2 cellular contexts compared by ENCODE assay signal in genomic region chr9:27572918-27573698, GRCh38.
TF ChIP-seq lines count a peak whose summit lies in the region.

C9orf72 (minus strand) TSS chr9:27573481; CDS start chr9:27567120, 6,361 bp downstream.

TF ChIP-seq in IMR-90, 13 proteins besides CTCF, POLR2A, EP300 and RAD21:
- TF ChIP-seq CEBPB (IDR thresholded peaks at IDR 0.05; ENCODE audit: low read depth, low read length) (no peak), MXI1 (IDR thresholded peaks at IDR 0.05; ENCODE audit: borderline replicate concordance, low read depth, low read length) (peak; percentile 46; the same call in 1 of the 2 replicates), CHD1 (IDR thresholded peaks at IDR 0.05; ENCODE audit: low read depth, low read length) (0 out of 2 replicates have a peak, but pooled peaks have one; percentile 31), FOS (IDR thresholded peaks at IDR 0.05; ENCODE audit: low read depth, low read length) (no peak)

TF ChIP-seq in GM12878, 131 proteins besides CTCF, POLR2A, EP300 and RAD21:
- TF ChIP-seq TAF1 (IDR thresholded peaks at IDR 0.05; ENCODE audit: borderline replicate concordance, low read depth, low read length) (0 out of 2 replicates have a peak, but pooled peaks have one; percentile 35), EGR1 (IDR thresholded peaks at IDR 0.05; ENCODE audit: borderline replicate concordance in 1 of 2, low read depth in 2 of 2, low read length in 2 of 2) (peak in 1 of 2 experiments; percentile 97; a peak in 2 of 3 replicates), DPF2 (IDR thresholded peaks at IDR 0.05) (peak; percentile 76), STAT3 (IDR thresholded peaks at IDR 0.05; ENCODE audit: low read depth, low read length) (no peak), GATAD2B (conservative IDR thresholded peaks at IDR 0.05; ENCODE audit: low read depth) (peak; percentile 82), PBX3 (IDR thresholded peaks at IDR 0.05; ENCODE audit: insufficient replicate concordance, low read depth, low read length) (no peak), RB1 (IDR thresholded peaks at IDR 0.05; ENCODE audit: borderline replicate concordance) (0 out of 2 replicates have a peak, but pooled peaks have one; percentile 63), BCL11A (IDR thresholded peaks at IDR 0.05; ENCODE audit: low read depth, low read length) (0 out of 2 replicates have a peak, but pooled peaks have one; percentile 21), TCF12 (IDR thresholded peaks at IDR 0.05; ENCODE audit: low read depth, low read length) (peak; percentile 45; the same call in 1 of the 2 replicates), LARP7 (IDR thresholded peaks at IDR 0.05) (peak; percentile 38; the same call in 1 of the 2 replicates), KAT2A (conservative IDR thresholded peaks at IDR 0.05; ENCODE audit: control insufficient read depth, low read depth, low read length) (no peak), ESRRA (IDR thresholded peaks at IDR 0.05; ENCODE audit: low read length) (no peak), ETV6 (conservative IDR thresholded peaks at IDR 0.05 in 1 of 2, IDR thresholded peaks at IDR 0.05 in 1 of 2; ENCODE audit: borderline replicate concordance in 1 of 2, low read depth in 1 of 2) (0 out of 4 replicates have a peak, but pooled peaks of 1 of the 2 experiments have one; percentile 10), TBL1XR1 (IDR thresholded peaks at IDR 0.05; ENCODE audit: low read depth, low read length) (no peak), ZNF687 (IDR thresholded peaks at IDR 0.05) (0 out of 2 replicates have a peak, but pooled peaks have one; percentile 39), BHLHE40 (IDR thresholded peaks at IDR 0.05; ENCODE audit: borderline replicate concordance in 1 of 2, low read depth in 2 of 2, low read length in 1 of 2) (no peak), ASH2L (IDR thresholded peaks at IDR 0.05; ENCODE audit: borderline replicate concordance, low read depth) (no peak), SUZ12 (IDR thresholded peaks at IDR 0.05; ENCODE audit: unreplicated experiment) (no peak), MYC (IDR thresholded peaks at IDR 0.05; ENCODE audit: insufficient read depth, insufficient read length, insufficient replicate concordance, low read length, severe bottlenecking) (no peak), SPI1 (IDR thresholded peaks at IDR 0.05; ENCODE audit: borderline replicate concordance, insufficient read depth, low read depth, low read length) (no peak), EED (IDR thresholded peaks at IDR 0.05; ENCODE audit: low read depth) (peak; percentile 26; the same call in 1 of the 2 replicates), MLLT1 (IDR thresholded peaks at IDR 0.05) (0 out of 2 replicates have a peak, but pooled peaks have one; percentile 16), NR2F1 (conservative IDR thresholded peaks at IDR 0.05) (no peak), POLR2AphosphoS5 (IDR thresholded peaks at IDR 0.05; ENCODE audit: low read length) (peak; percentile 3; the same call in 1 of the 2 replicates), NKRF (conservative IDR thresholded peaks at IDR 0.05) (peak; percentile 58; the same call in 1 of the 2 replicates), IKZF1 (conservative IDR thresholded peaks at IDR 0.05) (peak; percentile 79), IKZF2 (IDR thresholded peaks at IDR 0.05) (peak in 1 of 2 experiments; percentile 34; a peak in 1 of 4 replicates), RUNX3 (IDR thresholded peaks at IDR 0.05; ENCODE audit: low read length) (peak; percentile 66), PAX5 (IDR thresholded peaks at IDR 0.05; ENCODE audit: borderline replicate concordance, low read depth, low read length) (0 out of 2 replicates have a peak, but pooled peaks have one; percentile 22), ZNF207 (IDR thresholded peaks at IDR 0.05; ENCODE audit: borderline replicate concordance) (peak; percentile 21; the same call in 1 of the 2 replicates), CBX5 (IDR thresholded peaks at IDR 0.05; ENCODE audit: low read depth) (no peak; the same call in 1 of the 2 replicates), SREBF1 (IDR thresholded peaks at IDR 0.05; ENCODE audit: low read length) (no peak)
- TF ChIP-seq, protein P1, sequence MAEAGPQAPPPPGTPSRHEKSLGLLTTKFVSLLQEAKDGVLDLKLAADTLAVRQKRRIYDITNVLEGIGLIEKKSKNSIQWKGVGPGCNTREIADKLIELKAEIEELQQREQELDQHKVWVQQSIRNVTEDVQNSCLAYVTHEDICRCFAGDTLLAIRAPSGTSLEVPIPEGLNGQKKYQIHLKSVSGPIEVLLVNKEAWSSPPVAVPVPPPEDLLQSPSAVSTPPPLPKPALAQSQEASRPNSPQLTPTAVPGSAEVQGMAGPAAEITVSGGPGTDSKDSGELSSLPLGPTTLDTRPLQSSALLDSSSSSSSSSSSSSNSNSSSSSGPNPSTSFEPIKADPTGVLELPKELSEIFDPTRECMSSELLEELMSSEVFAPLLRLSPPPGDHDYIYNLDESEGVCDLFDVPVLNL (IDR thresholded peaks at IDR 0.05; ENCODE audit: low read depth, low read length), result no peak
- TF ChIP-seq, protein P2, sequence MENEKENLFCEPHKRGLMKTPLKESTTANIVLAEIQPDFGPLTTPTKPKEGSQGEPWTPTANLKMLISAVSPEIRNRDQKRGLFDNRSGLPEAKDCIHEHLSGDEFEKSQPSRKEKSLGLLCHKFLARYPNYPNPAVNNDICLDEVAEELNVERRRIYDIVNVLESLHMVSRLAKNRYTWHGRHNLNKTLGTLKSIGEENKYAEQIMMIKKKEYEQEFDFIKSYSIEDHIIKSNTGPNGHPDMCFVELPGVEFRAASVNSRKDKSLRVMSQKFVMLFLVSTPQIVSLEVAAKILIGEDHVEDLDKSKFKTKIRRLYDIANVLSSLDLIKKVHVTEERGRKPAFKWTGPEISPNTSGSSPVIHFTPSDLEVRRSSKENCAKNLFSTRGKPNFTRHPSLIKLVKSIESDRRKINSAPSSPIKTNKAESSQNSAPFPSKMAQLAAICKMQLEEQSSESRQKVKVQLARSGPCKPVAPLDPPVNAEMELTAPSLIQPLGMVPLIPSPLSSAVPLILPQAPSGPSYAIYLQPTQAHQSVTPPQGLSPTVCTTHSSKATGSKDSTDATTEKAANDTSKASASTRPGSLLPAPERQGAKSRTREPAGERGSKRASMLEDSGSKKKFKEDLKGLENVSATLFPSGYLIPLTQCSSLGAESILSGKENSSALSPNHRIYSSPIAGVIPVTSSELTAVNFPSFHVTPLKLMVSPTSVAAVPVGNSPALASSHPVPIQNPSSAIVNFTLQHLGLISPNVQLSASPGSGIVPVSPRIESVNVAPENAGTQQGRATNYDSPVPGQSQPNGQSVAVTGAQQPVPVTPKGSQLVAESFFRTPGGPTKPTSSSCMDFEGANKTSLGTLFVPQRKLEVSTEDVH (IDR thresholded peaks at IDR 0.05; ENCODE audit: low read depth, partially characterized antibody), result no peak
- TF ChIP-seq, protein P3, sequence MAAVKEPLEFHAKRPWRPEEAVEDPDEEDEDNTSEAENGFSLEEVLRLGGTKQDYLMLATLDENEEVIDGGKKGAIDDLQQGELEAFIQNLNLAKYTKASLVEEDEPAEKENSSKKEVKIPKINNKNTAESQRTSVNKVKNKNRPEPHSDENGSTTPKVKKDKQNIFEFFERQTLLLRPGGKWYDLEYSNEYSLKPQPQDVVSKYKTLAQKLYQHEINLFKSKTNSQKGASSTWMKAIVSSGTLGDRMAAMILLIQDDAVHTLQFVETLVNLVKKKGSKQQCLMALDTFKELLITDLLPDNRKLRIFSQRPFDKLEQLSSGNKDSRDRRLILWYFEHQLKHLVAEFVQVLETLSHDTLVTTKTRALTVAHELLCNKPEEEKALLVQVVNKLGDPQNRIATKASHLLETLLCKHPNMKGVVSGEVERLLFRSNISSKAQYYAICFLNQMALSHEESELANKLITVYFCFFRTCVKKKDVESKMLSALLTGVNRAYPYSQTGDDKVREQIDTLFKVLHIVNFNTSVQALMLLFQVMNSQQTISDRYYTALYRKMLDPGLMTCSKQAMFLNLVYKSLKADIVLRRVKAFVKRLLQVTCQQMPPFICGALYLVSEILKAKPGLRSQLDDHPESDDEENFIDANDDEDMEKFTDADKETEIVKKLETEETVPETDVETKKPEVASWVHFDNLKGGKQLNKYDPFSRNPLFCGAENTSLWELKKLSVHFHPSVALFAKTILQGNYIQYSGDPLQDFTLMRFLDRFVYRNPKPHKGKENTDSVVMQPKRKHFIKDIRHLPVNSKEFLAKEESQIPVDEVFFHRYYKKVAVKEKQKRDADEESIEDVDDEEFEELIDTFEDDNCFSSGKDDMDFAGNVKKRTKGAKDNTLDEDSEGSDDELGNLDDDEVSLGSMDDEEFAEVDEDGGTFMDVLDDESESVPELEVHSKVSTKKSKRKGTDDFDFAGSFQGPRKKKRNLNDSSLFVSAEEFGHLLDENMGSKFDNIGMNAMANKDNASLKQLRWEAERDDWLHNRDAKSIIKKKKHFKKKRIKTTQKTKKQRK (IDR thresholded peaks at IDR 0.05; ENCODE audit: low read depth, low read length), result no peak
- TF ChIP-seq, protein P4, sequence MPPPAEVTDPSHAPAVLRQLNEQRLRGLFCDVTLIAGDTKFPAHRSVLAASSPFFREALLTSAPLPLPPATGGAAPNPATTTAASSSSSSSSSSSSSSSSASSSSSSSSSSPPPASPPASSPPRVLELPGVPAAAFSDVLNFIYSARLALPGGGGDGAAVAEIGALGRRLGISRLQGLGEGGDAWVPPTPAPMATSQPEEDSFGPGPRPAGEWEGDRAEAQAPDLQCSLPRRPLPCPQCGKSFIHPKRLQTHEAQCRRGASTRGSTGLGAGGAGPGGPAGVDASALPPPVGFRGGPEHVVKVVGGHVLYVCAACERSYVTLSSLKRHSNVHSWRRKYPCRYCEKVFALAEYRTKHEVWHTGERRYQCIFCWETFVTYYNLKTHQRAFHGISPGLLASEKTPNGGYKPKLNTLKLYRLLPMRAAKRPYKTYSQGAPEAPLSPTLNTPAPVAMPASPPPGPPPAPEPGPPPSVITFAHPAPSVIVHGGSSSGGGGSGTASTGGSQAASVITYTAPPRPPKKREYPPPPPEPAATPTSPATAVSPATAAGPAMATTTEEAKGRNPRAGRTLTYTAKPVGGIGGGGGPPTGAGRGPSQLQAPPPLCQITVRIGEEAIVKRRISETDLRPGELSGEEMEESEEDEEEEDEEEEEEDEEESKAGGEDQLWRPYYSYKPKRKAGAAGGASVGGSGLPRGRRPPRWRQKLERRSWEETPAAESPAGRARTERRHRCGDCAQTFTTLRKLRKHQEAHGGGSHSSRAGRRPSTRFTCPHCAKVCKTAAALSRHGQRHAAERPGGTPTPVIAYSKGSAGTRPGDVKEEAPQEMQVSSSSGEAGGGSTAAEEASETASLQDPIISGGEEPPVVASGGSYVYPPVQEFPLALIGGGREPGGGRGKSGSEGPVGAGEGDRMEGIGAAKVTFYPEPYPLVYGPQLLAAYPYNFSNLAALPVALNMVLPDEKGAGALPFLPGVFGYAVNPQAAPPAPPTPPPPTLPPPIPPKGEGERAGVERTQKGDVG (CRISPR knock-in tag; IDR thresholded peaks at IDR 0.05), result no peak
